10 cellular contexts compared by ENCODE assay signal in genomic region chr4:63717384-63717783, GRCh38.
DNase-seq lines count a peak whose midpoint lies in the region; ATAC-seq and TF ChIP-seq lines count a peak whose summit lies in the region.
"Had no signal": no experiment of that assay in that cellular context is flagged by ENCODE, and none has a peak within 500 bp of the region (broad histone marks: within the 10 kb centered on the region; RNA-seq: fewer than 3 reads in every experiment).

No MANE protein-coding gene starts in this region.

- no peaks in the 10 kb centered on the region for H3F3A ChIP-seq in neural progenitor cell (ENCODE audit: low read depth)

- no peak overlapping the region for H3K27ac Mint-ChIP-seq in neural progenitor cell
- H3K27ac Mint-ChIP-seq in activated T-cell treated with anti-CD3 and anti-CD28 coated beads, Interleukin-2, amount 50 U/mL, for 24 hours: no peak overlapping the region
- H3K27ac Mint-ChIP-seq: activated naive CD4-positive, alpha-beta T cell treated with anti-CD3 and anti-CD28 coated beads for 36 hours had no signal

- in situ Hi-C loops in astrocyte of the spinal cord (cut with HindIII; ENCODE audit: low sequenced_read_pairs): no loop called here

- H3K4me1 ChIP-seq in neural progenitor cell: no peaks in the 10 kb centered on the region
- H3K4me1 ChIP-seq: gastrocnemius medialis had no signal

- no peak overlapping the region for H3K4me2 ChIP-seq in neural progenitor cell

- H2AFZ ChIP-seq in neural progenitor cell (replicated peaks): no peak overlapping the region

- H3K9ac ChIP-seq in neural progenitor cell: no peak overlapping the region

- no peaks in the 10 kb centered on the region for H3K9me3 Mint-ChIP-seq in neural progenitor cell
- H3K9me3 Mint-ChIP-seq in activated T-cell treated with anti-CD3 and anti-CD28 coated beads, Interleukin-2, amount 50 U/mL, for 24 hours: peaks cover 17% of the 10 kb centered on the region
- H3K9me3 Mint-ChIP-seq: activated naive CD4-positive, alpha-beta T cell treated with anti-CD3 and anti-CD28 coated beads for 36 hours had no signal

- no peak overlapping the region for H3K4me3 ChIP-seq in astrocyte of the spinal cord (ENCODE audit: low read depth, low read length)
- H3K4me3 ChIP-seq in neural progenitor cell: no peak overlapping the region
- H3K4me3 ChIP-seq: gastrocnemius medialis had no signal

- no peaks in the 10 kb centered on the region for H3K36me3 ChIP-seq in neural progenitor cell
- H3K36me3 ChIP-seq: gastrocnemius medialis had no signal

- no peaks in the 10 kb centered on the region for H3K27me3 ChIP-seq in neural progenitor cell
- H3K27me3 ChIP-seq: gastrocnemius medialis had no signal

- peaks cover 2% of the 10 kb centered on the region for H3K27me3 Mint-ChIP-seq in neural progenitor cell (ENCODE audit: insufficient read depth, low read depth)
- H3K27me3 Mint-ChIP-seq in activated T-cell treated with anti-CD3 and anti-CD28 coated beads, Interleukin-2, amount 50 U/mL, for 24 hours: no peaks in the 10 kb centered on the region

- no peaks in the 10 kb centered on the region for H3K36me3 Mint-ChIP-seq in neural progenitor cell
- no peaks in the 10 kb centered on the region for H3K36me3 Mint-ChIP-seq in activated T-cell treated with anti-CD3 and anti-CD28 coated beads, Interleukin-2, amount 50 U/mL, for 24 hours (ENCODE audit: low read depth)

- H3K4me1 Mint-ChIP-seq in neural progenitor cell: no peaks in the 10 kb centered on the region
- no peaks in the 10 kb centered on the region for H3K4me1 Mint-ChIP-seq in activated T-cell treated with anti-CD3 and anti-CD28 coated beads, Interleukin-2, amount 50 U/mL, for 24 hours (ENCODE audit: low read depth)

- no peaks in the 10 kb centered on the region for H4K20me1 ChIP-seq in neural progenitor cell (ENCODE audit: low read depth)

- H3K27ac ChIP-seq in neural progenitor cell: no peak overlapping the region
- H3K27ac ChIP-seq: gastrocnemius medialis had no signal

- TF ChIP-seq CTCF in astrocyte of the spinal cord (IDR thresholded peaks at IDR 0.05; ENCODE audit: low read depth, low read length) (no peak), neural progenitor cell (IDR thresholded peaks at IDR 0.05) (peak; percentile 70)

- ATAC-seq in esophagus mucosa: no peak
- ATAC-seq: gastrocnemius medialis had no signal

- H3K9me3 ChIP-seq in neural progenitor cell (ENCODE audit: low read depth): no peaks in the 10 kb centered on the region
- H3K9me3 ChIP-seq: gastrocnemius medialis had no signal

- H3K4me3 Mint-ChIP-seq in neural progenitor cell: no peak overlapping the region
- no peak overlapping the region for H3K4me3 Mint-ChIP-seq in activated T-cell treated with anti-CD3 and anti-CD28 coated beads, Interleukin-2, amount 50 U/mL, for 24 hours
- H3K4me3 Mint-ChIP-seq: activated naive CD4-positive, alpha-beta T cell treated with anti-CD3 and anti-CD28 coated beads for 36 hours had no signal

- DNase-seq in NCI-H2227 (lab: John Stamatoyannopoulos, UW; ENCODE audit: unreplicated experiment): peak; percentile 5
- no peak for DNase-seq in NCI-H2227 treated with DMSO at 0.1 percent for 48 hours (lab: John Stamatoyannopoulos, UW)
- peak; percentile 10 for DNase-seq in MV-4-11 (lab: John Stamatoyannopoulos, UW)
- peak; percentile 3 for DNase-seq in astrocyte of the spinal cord (ENCODE audit: low read depth, low spot score)
- peak; percentile 41 for DNase-seq in neural progenitor cell (ENCODE audit: low spot score)
- DNase-seq in mucosa of gallbladder (ENCODE audit: low spot score): no peak
- DNase-seq in activated T-cell treated with anti-CD3 and anti-CD28 coated beads, Interleukin-2, amount 50 U/mL, for 24 hours: no peak
- DNase-seq: activated naive CD4-positive, alpha-beta T cell treated with anti-CD3 and anti-CD28 coated beads for 36 hours; gastrocnemius medialis had no signal

- H3K79me2 ChIP-seq in neural progenitor cell (ENCODE audit: low read depth): no peaks in the 10 kb centered on the region

Comparison
In these comparisons a context has a peak if more than half of its experiments do, and no peak if none do; other contexts are left out.
1. DNase-seq: peak in NCI-H2227 (single experiment), MV-4-11 (single experiment), astrocyte of the spinal cord (single experiment) and neural progenitor cell (single experiment); none in NCI-H2227 treated with DMSO at 0.1 percent for 48 hours (single experiment), mucosa of gallbladder (single experiment) and activated T-cell treated with anti-CD3 and anti-CD28 coated beads, Interleukin-2, amount 50 U/mL, for 24 hours (single experiment).